In the genomic region with DNA sequence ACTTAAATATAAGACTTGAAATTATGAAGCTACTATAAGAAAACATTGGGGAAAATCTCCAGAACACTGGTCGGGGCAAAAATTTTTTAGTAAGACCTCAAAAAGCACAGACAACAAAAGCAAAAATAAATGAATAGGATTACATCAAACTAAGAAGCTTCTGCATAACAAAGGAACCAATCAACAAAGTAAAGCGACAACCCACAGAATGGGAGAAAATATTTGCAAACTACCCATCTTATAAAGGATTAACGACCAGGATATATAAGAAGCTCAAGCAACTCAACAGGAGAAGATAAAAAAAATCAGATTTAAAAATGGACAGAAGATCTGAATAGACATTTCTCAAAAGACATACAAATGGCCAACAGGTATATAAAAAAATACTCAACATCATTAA, we compare ENCODE assay signal across 32 cellular contexts.
"Had no signal": no experiment of that assay in that cellular context is flagged by ENCODE, and none has a peak within 500 bp of the region (broad histone marks: within the 10 kb centered on the region; RNA-seq: fewer than 3 reads in every experiment).

No MANE protein-coding gene starts in this region.

- H3K27ac Mint-ChIP-seq: activated B cell treated with CpG ODN at 0.5 μM for 24 hours; activated CD8-positive, alpha-beta T cell treated with anti-CD3 and anti-CD28 coated beads for 36 hours; activated naive CD8-positive, alpha-beta T cell; activated T-helper 17 cell treated with anti-CD3 and anti-CD28 coated beads, Interleukin-2, amount 50 U/mL, for 72 hours; T-helper 17 cell; T-helper 2 cell treated with Interferon-gamma antibody and Interleukin-4, amounts not matched to agents 5 μg/mL and 100 μg/mL, for 36 hours had no signal

- DNase-seq: activated B cell treated with CpG ODN at 0.5 μM for 24 hours; activated CD4-positive, alpha-beta T cell treated with anti-CD3 and anti-CD28 coated beads for 48 hours; activated CD4-positive, alpha-beta T cell treated with anti-CD3 and anti-CD28 coated beads, Interleukin-2, amount 50 U/mL, for 1 hour; activated CD4-positive, alpha-beta T cell treated with anti-CD3 and anti-CD28 coated beads, Interleukin-2, amount 50 U/mL, for 48 hours; activated CD8-positive, alpha-beta memory T cell treated with anti-CD3 and anti-CD28 coated beads for 24 hours; activated CD8-positive, alpha-beta T cell treated with anti-CD3 and anti-CD28 coated beads for 36 hours; activated effector memory CD4-positive, alpha-beta T cell treated with Interleukin-2 at 50 U/mL for 16 hours; activated gamma-delta T cell treated with Interleukin-2 at 50 U/mL for 16 hours; activated naive CD4-positive, alpha-beta T cell treated with anti-CD3 and anti-CD28 coated beads, Interleukin-2, amount 50 U/mL, for 16 hours; activated naive CD4-positive, alpha-beta T cell treated with Interleukin-2 at 50 U/mL for 16 hours; activated T-cell treated with anti-CD3 and anti-CD28 coated beads, Interleukin-2, amount 50 U/mL, for 4 hours; brain microvascular endothelial cell; cortex of kidney; dermis blood vessel endothelial cell; effector CD4-positive, alpha-beta T cell; effector memory CD8-positive, alpha-beta T cell; erythroblast; foreskin keratinocyte; gastrocnemius medialis; glutamatergic neuron; T-helper 1 cell; T-helper 17 cell; T1000; WERI-Rb-1 had no signal

- H3K9me3 ChIP-seq: ascending aorta, esophagus muscularis mucosa, gastrocnemius medialis had no signal

- H3K4me3 Mint-ChIP-seq: activated B cell treated with CpG ODN at 0.5 μM for 24 hours; activated CD8-positive, alpha-beta T cell treated with anti-CD3 and anti-CD28 coated beads for 36 hours; activated naive CD8-positive, alpha-beta T cell; activated T-cell treated with anti-CD3 and anti-CD28 coated beads, Interleukin-2, amount 50 U/mL, for 4 hours; activated T-helper 17 cell treated with anti-CD3 and anti-CD28 coated beads, Interleukin-2, amount 50 U/mL, for 72 hours; effector memory CD8-positive, alpha-beta T cell; T-helper 17 cell; T-helper 2 cell treated with Interferon-gamma antibody and Interleukin-4, amounts not matched to agents 5 μg/mL and 100 μg/mL, for 36 hours had no signal

- H3K9me3 Mint-ChIP-seq: activated B cell treated with CpG ODN at 0.5 μM for 24 hours; activated CD8-positive, alpha-beta T cell treated with anti-CD3 and anti-CD28 coated beads for 36 hours; activated T-cell treated with anti-CD3 and anti-CD28 coated beads, Interleukin-2, amount 50 U/mL, for 4 hours; activated T-helper 17 cell treated with anti-CD3 and anti-CD28 coated beads, Interleukin-2, amount 50 U/mL, for 72 hours; effector memory CD8-positive, alpha-beta T cell; T-helper 2 cell treated with Interferon-gamma antibody and Interleukin-4, amounts not matched to agents 5 μg/mL and 100 μg/mL, for 36 hours had no signal

- H3K27me3 ChIP-seq: ascending aorta, brain microvascular endothelial cell, esophagus muscularis mucosa, foreskin keratinocyte, gastrocnemius medialis had no signal

- H3K4me3 ChIP-seq: ascending aorta, esophagus muscularis mucosa, gastrocnemius medialis had no signal

- ATAC-seq: activated CD4-positive, CD25-positive, alpha-beta regulatory T cell treated with anti-CD3 and anti-CD28 coated beads, Interleukin-2, amount 50 U/mL, for 24 hours; activated CD8-positive, alpha-beta T cell treated with anti-CD3 and anti-CD28 coated beads for 36 hours; activated T-cell treated with anti-CD3 and anti-CD28 coated beads, Interleukin-2, amount 50 U/mL, for 4 hours; activated T-helper 17 cell treated with anti-CD3 and anti-CD28 coated beads, Interleukin-2, amount 50 U/mL, for 72 hours; effector memory CD8-positive, alpha-beta T cell; foreskin keratinocyte; gastrocnemius medialis; T-helper 17 cell had no signal

- H3K27ac ChIP-seq: ascending aorta, brain microvascular endothelial cell, esophagus muscularis mucosa, foreskin keratinocyte, gastrocnemius medialis, WERI-Rb-1 had no signal

- FAIRE-seq: bronchial epithelial cell, colon had no signal

- H3K27me3 Mint-ChIP-seq: activated B cell treated with CpG ODN at 0.5 μM for 24 hours; activated CD8-positive, alpha-beta T cell treated with anti-CD3 and anti-CD28 coated beads for 36 hours; activated naive CD8-positive, alpha-beta T cell; activated T-helper 17 cell treated with anti-CD3 and anti-CD28 coated beads, Interleukin-2, amount 50 U/mL, for 72 hours; effector memory CD8-positive, alpha-beta T cell; T-helper 17 cell had no signal

- H3K4me1 ChIP-seq: ascending aorta, esophagus muscularis mucosa, foreskin keratinocyte had no signal
